Comparison of ENCODE assay signal across 8 cellular contexts in the genomic region with DNA sequence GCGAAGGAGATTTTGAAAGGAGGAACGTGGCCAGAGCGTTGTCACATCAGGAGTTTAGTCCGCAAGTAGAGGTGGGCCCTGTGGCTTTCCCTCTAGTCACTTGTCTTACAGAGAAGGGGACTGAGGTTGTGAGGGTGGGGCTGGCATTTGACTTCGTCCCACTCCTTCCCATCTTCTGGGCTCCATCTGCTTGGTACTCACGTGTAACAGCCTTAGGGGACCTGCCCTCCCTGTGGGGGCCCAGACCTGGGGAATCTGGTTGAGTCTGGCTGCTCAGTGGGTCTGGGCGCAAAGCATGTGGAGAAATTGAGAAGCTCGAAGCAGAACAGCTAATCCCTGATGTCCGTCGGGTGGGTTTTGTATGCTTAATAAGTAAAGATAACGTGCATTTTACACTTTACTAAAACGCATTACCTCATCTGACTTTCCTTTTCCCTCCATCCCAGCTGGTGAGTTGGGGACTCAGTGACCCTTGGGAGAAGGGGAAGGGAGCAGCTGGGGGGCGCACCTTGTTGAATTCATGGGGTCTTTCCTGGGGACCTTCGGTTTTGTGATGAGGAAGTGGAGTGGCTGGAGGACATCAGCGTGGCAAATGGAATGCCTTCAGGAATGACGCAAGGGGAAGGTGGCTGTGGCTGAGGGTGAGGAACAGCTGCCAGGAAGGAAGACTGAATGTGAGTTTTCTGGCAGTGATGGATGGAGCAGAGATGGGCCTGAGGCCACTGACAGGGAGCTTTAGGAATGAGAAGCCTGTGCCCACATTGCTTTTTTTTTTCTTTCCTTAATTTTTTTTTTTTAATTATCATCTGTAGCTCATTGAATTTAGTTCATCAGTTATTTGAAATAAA. TPM values are rescaled to one million over a fixed set of nuclear protein-coding genes. Genes with fewer than 3 reads are reported as not detected.
DNase-seq lines count a peak whose midpoint lies in the region; ATAC-seq and TF ChIP-seq lines count a peak whose summit lies in the region.

No MANE protein-coding gene starts in this region.

- no peak for TF ChIP-seq POLR2A in ovary (IDR thresholded peaks at IDR 0.05)

- H3K4me1 Mint-ChIP-seq in type B pancreatic cell (ENCODE audit: unreplicated experiment): peaks cover 82% of the 10 kb centered on the region
- no peaks in the 10 kb centered on the region for H3K4me1 Mint-ChIP-seq in activated T-helper 2 cell treated with anti-CD3 and anti-CD28 coated beads, Interferon-gamma antibody, Interleukin-2, Interleukin-4, amounts not matched to agents 10 μg/mL and 5 μg/mL and 100 μg/mL, durations not matched to agents 14 hours and 24 hours and 36 hours (ENCODE audit: low read depth)

- H3K36me3 Mint-ChIP-seq in type B pancreatic cell: peaks cover 4% of the 10 kb centered on the region
- no peaks in the 10 kb centered on the region for H3K36me3 Mint-ChIP-seq in activated T-helper 2 cell treated with anti-CD3 and anti-CD28 coated beads, Interferon-gamma antibody, Interleukin-2, Interleukin-4, amounts not matched to agents 10 μg/mL and 5 μg/mL and 100 μg/mL, durations not matched to agents 14 hours and 24 hours and 36 hours (ENCODE audit: low read depth)

- no peaks in the 10 kb centered on the region for H3K27me3 ChIP-seq in ovary

- 81 to 87% (median 82%) methylated on average over 16 of the region's 16 CpGs for WGBS in ovary, 3 donors

- intact Hi-C loops in activated T-helper 2 cell treated with anti-CD3 and anti-CD28 coated beads, Interferon-gamma antibody, Interleukin-2, Interleukin-4, amounts not matched to agents 10 μg/mL and 5 μg/mL and 100 μg/mL, durations not matched to agents 14 hours and 24 hours and 36 hours (cut with micrococcal nuclease): no loop called here
- intact Hi-C loops in ovary (cut with DNase I): no loop called here

- H3K36me3 ChIP-seq in ovary: no peaks in the 10 kb centered on the region

- H3K9me3 Mint-ChIP-seq in type B pancreatic cell: peaks cover 4% of the 10 kb centered on the region
- H3K9me3 Mint-ChIP-seq in activated T-helper 2 cell treated with anti-CD3 and anti-CD28 coated beads, Interferon-gamma antibody, Interleukin-2, Interleukin-4, amounts not matched to agents 10 μg/mL and 5 μg/mL and 100 μg/mL, durations not matched to agents 14 hours and 24 hours and 36 hours: no peaks in the 10 kb centered on the region

- peak overlapping the region; percentile 63 for H3K4me3 Mint-ChIP-seq in type B pancreatic cell
- H3K4me3 Mint-ChIP-seq in activated T-helper 2 cell treated with anti-CD3 and anti-CD28 coated beads, Interferon-gamma antibody, Interleukin-2, Interleukin-4, amounts not matched to agents 10 μg/mL and 5 μg/mL and 100 μg/mL, durations not matched to agents 14 hours and 24 hours and 36 hours (ENCODE audit: low read depth): no peak overlapping the region

- H3K4me1 ChIP-seq in ovary (ENCODE audit: insufficient read depth): peaks cover 16% of the 10 kb centered on the region

- H3K27ac Mint-ChIP-seq in type B pancreatic cell: peak overlapping the region; percentile 70
- H3K27ac Mint-ChIP-seq in activated T-helper 2 cell treated with anti-CD3 and anti-CD28 coated beads, Interferon-gamma antibody, Interleukin-2, Interleukin-4, amounts not matched to agents 10 μg/mL and 5 μg/mL and 100 μg/mL, durations not matched to agents 14 hours and 24 hours and 36 hours: no peak overlapping the region

- no peaks in the 10 kb centered on the region for H3K27me3 Mint-ChIP-seq in type B pancreatic cell
- H3K27me3 Mint-ChIP-seq in activated T-helper 2 cell treated with anti-CD3 and anti-CD28 coated beads, Interferon-gamma antibody, Interleukin-2, Interleukin-4, amounts not matched to agents 10 μg/mL and 5 μg/mL and 100 μg/mL, durations not matched to agents 14 hours and 24 hours and 36 hours (ENCODE audit: low read depth): peaks cover 4% of the 10 kb centered on the region

- TF ChIP-seq EP300 in ovary (IDR thresholded peaks at IDR 0.05): no peak

- no peak for TF ChIP-seq CTCF in cardiac fibroblast (IDR thresholded peaks at IDR 0.05; ENCODE audit: low read depth, low read length)
- peak; percentile 21 for TF ChIP-seq CTCF in type B pancreatic cell (conservative IDR thresholded peaks at IDR 0.05)
- TF ChIP-seq CTCF in ovary (IDR thresholded peaks at IDR 0.05): no peak

- ATAC-seq in HG02973 (IDR thresholded peaks at IDR 0.05; ENCODE audit: unreplicated experiment): no peak

- H3K9me3 ChIP-seq in ovary: no peaks in the 10 kb centered on the region

- no peak overlapping the region for H3K27ac ChIP-seq in ovary

- H3K4me3 ChIP-seq in cardiac fibroblast (replicated peaks in 1 of 2; ENCODE audit: low read depth in 2 of 2, low read length in 2 of 2) (peak overlapping the region in 1 of 2 donors; percentile 15), ovary (no peak overlapping the region)

- DNase-seq in HT-29 (ENCODE audit: low spot score): peak; percentile 68
- peak; percentile 70 to 84 for DNase-seq in cardiac fibroblast (ENCODE audit: low read depth in 2 of 2)
- peak; percentile 55 for DNase-seq in kidney glomerular epithelial cell (lab: John Stamatoyannopoulos, UW)
- no peak for DNase-seq in type B pancreatic cell (ENCODE audit: extremely low spot score, unreplicated experiment)
- no peak for DNase-seq in activated T-helper 2 cell treated with anti-CD3 and anti-CD28 coated beads, Interferon-gamma antibody, Interleukin-2, Interleukin-4, amounts not matched to agents 10 μg/mL and 5 μg/mL and 100 μg/mL, durations not matched to agents 14 hours and 24 hours and 36 hours (ENCODE audit: low spot score)
- DNase-seq in ovary: no peak
- no peak for DNase-seq in SK-N-DZ (ENCODE audit: low spot score)

RNA-seq across cellular contexts. Expression of a gene that starts 44.8 kb away (rescaled TPM):
- 27.0 and 34.8 TPM in 2 replicates for total RNA-seq in HT-29 (2014; rRNA removed; shearing (Covaris generic))
- 45.6 and 49.6 TPM in 2 replicates for total RNA-seq in type B pancreatic cell (ENCODE audit: low replicate concordance)
- 0.74 and 0.96 TPM in 2 replicates for total RNA-seq in activated T-helper 2 cell treated with anti-CD3 and anti-CD28 coated beads, Interferon-gamma antibody, Interleukin-2, Interleukin-4, amounts not matched to agents 10 μg/mL and 5 μg/mL and 100 μg/mL, durations not matched to agents 14 hours and 24 hours and 36 hours
- total RNA-seq in ovary: 10 to 100 TPM; 11.3 to 22.7 (median 17.3) TPM
- 10 to 100 TPM; 10.3 to 15.5 TPM for polyA plus RNA-seq in ovary
- polyA plus RNA-seq in SK-N-DZ (2014; cell fraction: cytosol; rRNA removed): 14.1 and 14.7 TPM in 2 replicates
- 24.9 and 39.7 TPM in 2 replicates for polyA plus RNA-seq in SK-N-DZ (2014; cell fraction: nucleus; rRNA removed)

Comparison
In these comparisons a context has a peak if more than half of its experiments do, and no peak if none do; other contexts are left out.
1. DNase-seq: peak in HT-29 (single experiment), cardiac fibroblast (2 of 2) and kidney glomerular epithelial cell (single experiment); none in type B pancreatic cell (single experiment), activated T-helper 2 cell treated with anti-CD3 and anti-CD28 coated beads, Interferon-gamma antibody, Interleukin-2, Interleukin-4, amounts not matched to agents 10 μg/mL and 5 μg/mL and 100 μg/mL, durations not matched to agents 14 hours and 24 hours and 36 hours (single experiment), ovary (0 of 5) and SK-N-DZ (single experiment).